Comparison of ENCODE assay signal across 15 cellular contexts in genomic region chr11:78248191-78248590, GRCh38.
"Had no signal": no experiment of that assay in that cellular context is flagged by ENCODE, and none has a peak within 500 bp of the region (broad histone marks: within the 10 kb centered on the region; RNA-seq: fewer than 3 reads in every experiment).

No MANE protein-coding gene starts in this region.

- DNase-seq: effector memory CD4-positive, alpha-beta T cell; foreskin keratinocyte; mammary epithelial cell; naive thymus-derived CD4-positive, alpha-beta T cell; nephron progenitor cell; psoas muscle; retina; right lobe of liver; stimulated activated CD4-positive, alpha-beta T cell treated with anti-CD3 and anti-CD28 coated beads, Interleukin-4, amount 100 ng/mL, for 24 hours; tibial artery; upper lobe of right lung had no signal

- H3K27ac ChIP-seq: foreskin keratinocyte, psoas muscle, right lobe of liver, tibial artery, upper lobe of right lung, vagina had no signal

- H3K4me1 ChIP-seq: foreskin keratinocyte, psoas muscle, right lobe of liver had no signal

- H3K9me3 Mint-ChIP-seq: stimulated activated memory B cell treated with anti-CD40 and anti-IgM and Interleukin-4, amounts not matched to agents 10 μg/mL and 1 μg/mL and 100 μg/mL, for 72 hours; stimulated activated naive CD8-positive, alpha-beta T cell treated with anti-CD3 and anti-CD28 coated beads, Interleukin-15, Interleukin-2, amounts not matched to agents 100 ng/mL and 50 ng/mL, for 24 hours had no signal

- H3K4me1 Mint-ChIP-seq: nephron progenitor cell had no signal

- H3K4me3 ChIP-seq: psoas muscle, right lobe of liver, tibial artery, upper lobe of right lung, vagina had no signal

- H3K27me3 Mint-ChIP-seq: naive thymus-derived CD4-positive, alpha-beta T cell; stimulated activated memory B cell treated with anti-CD40 and anti-IgM and Interleukin-4, amounts not matched to agents 10 μg/mL and 1 μg/mL and 100 μg/mL, for 72 hours; stimulated activated naive CD8-positive, alpha-beta T cell treated with anti-CD3 and anti-CD28 coated beads, Interleukin-15, Interleukin-2, amounts not matched to agents 100 ng/mL and 50 ng/mL, for 24 hours had no signal

- H3K27me3 ChIP-seq: foreskin keratinocyte, right lobe of liver, tibial artery, upper lobe of right lung, vagina had no signal

- H3K27ac Mint-ChIP-seq: nephron progenitor cell; stimulated activated memory B cell treated with anti-CD40 and anti-IgM and Interleukin-4, amounts not matched to agents 10 μg/mL and 1 μg/mL and 100 μg/mL, for 72 hours; stimulated activated naive CD8-positive, alpha-beta T cell treated with anti-CD3 and anti-CD28 coated beads, Interleukin-15, Interleukin-2, amounts not matched to agents 100 ng/mL and 50 ng/mL, for 24 hours had no signal

- H3K36me3 ChIP-seq: vagina had no signal

- H3K9me3 ChIP-seq: psoas muscle, right lobe of liver, tibial artery, upper lobe of right lung, vagina had no signal

- ATAC-seq: foreskin keratinocyte; left lobe of liver; naive thymus-derived CD4-positive, alpha-beta T cell; psoas muscle; right lobe of liver; stimulated activated memory B cell treated with anti-CD40 and anti-IgM and Interleukin-4, amounts not matched to agents 10 μg/mL and 1 μg/mL and 100 μg/mL, for 72 hours; upper lobe of right lung had no signal

- H3K4me3 Mint-ChIP-seq: naive thymus-derived CD4-positive, alpha-beta T cell; nephron progenitor cell; stimulated activated memory B cell treated with anti-CD40 and anti-IgM and Interleukin-4, amounts not matched to agents 10 μg/mL and 1 μg/mL and 100 μg/mL, for 72 hours; stimulated activated naive CD8-positive, alpha-beta T cell treated with anti-CD3 and anti-CD28 coated beads, Interleukin-15, Interleukin-2, amounts not matched to agents 100 ng/mL and 50 ng/mL, for 24 hours had no signal
